23 cellular contexts compared by ENCODE assay signal in genomic region chr1:77068013-77068412, GRCh38.
A peak's percentile ranks its signal among the peaks of the same experiment; 100 is the strongest.
DNase-seq lines count a peak whose midpoint lies in the region; ATAC-seq, FAIRE-seq and TF ChIP-seq lines count a peak whose summit lies in the region.
"Had no signal": no experiment of that assay in that cellular context is flagged by ENCODE, and none has a peak within 500 bp of the region (broad histone marks: within the 10 kb centered on the region; RNA-seq: fewer than 3 reads in every experiment).

No MANE protein-coding gene starts in this region.

- POLR2A ChIA-PET in PC-3 (lab: Charles Lee; ENCODE audit: unreplicated experiment): interaction anchor here (0.7 kb wide), 1 partner anchor 15 kb away, joined by 8 read pairs; no protein-coding TSS in a partner anchor

- DNase-seq in DMS 273 treated with DMSO at 0.1 percent for 48 hours (lab: John Stamatoyannopoulos, UW) (peak; percentile 6), NCI-H146 (lab: John Stamatoyannopoulos, UW) (peak; percentile 55), PC-3 (peak; percentile 81), glutamatergic neuron (no peak), retina (no peak), left lobe of liver (ENCODE audit: low spot score) (no peak), D721Med (ENCODE audit: insufficient read length, low spot score) (no peak)
- DNase-seq in stimulated activated naive CD4-positive, alpha-beta T cell (lab: John Stamatoyannopoulos, UW): no peak
- DNase-seq: activated CD4-positive, alpha-beta T cell treated with anti-CD3 and anti-CD28 coated beads for 48 hours; erythroblast; gastrocnemius medialis; IMR-90; MG63; NCI-H1930; psoas muscle; RPMI8226; stimulated activated CD8-positive, alpha-beta memory T cell treated with anti-CD3 and anti-CD28 coated beads, Interleukin-4, amount 100 ng/mL, for 48 hours had no signal

- no peaks in the 10 kb centered on the region for H3K79me2 ChIP-seq in PC-3 (ENCODE audit: low read length)

- no peak overlapping the region for H3K4me2 ChIP-seq in PC-3 (ENCODE audit: low read length)
- H3K4me2 ChIP-seq: smooth muscle cell had no signal

- intact Hi-C loops in PC-3 (cut with micrococcal nuclease): no loop called here

- H3K36me3 ChIP-seq in PC-3 (ENCODE audit: low read depth, low read length): no peaks in the 10 kb centered on the region
- H3K36me3 ChIP-seq: gastrocnemius medialis, HAP-1, MG63 had no signal

- H3K4me3 Mint-ChIP-seq in glutamatergic neuron (ENCODE audit: unreplicated experiment): no peak overlapping the region
- H3K4me3 Mint-ChIP-seq: CD14-positive monocyte; dendritic cell treated with granulocyte-macrophage colony-stimulating factor and Interleukin-4, amounts not matched to agents 40 ng/mL and 50 ng/mL, for 4 days had no signal

- no peaks in the 10 kb centered on the region for H3K27me3 Mint-ChIP-seq in glutamatergic neuron (ENCODE audit: unreplicated experiment)

- no peaks in the 10 kb centered on the region for H3K27me3 ChIP-seq in PC-3 (ENCODE audit: low read length)
- H3K27me3 ChIP-seq: gastrocnemius medialis, MG63 had no signal

- no peak for TF ChIP-seq CTCF in PC-3 (conservative IDR thresholded peaks at IDR 0.05; ENCODE audit: low read depth, low read length)
- no peak for TF ChIP-seq CTCF in glutamatergic neuron (IDR thresholded peaks at IDR 0.05; ENCODE audit: partially characterized antibody, unreplicated experiment)
- no peak for TF ChIP-seq CTCF in D721Med (IDR thresholded peaks at IDR 0.05; ENCODE audit: insufficient read depth, missing control alignments)

- CTCF ChIA-PET in PC-3 (lab: Charles Lee): interaction anchor here (0.5 kb wide), 1 partner anchor 58 kb away, joined by 5 read pairs; no protein-coding TSS in a partner anchor

- 0 out of 2 replicates have a peak, but pooled peaks cover 5% of the 10 kb centered on the region for H3K4me1 ChIP-seq in PC-3 (ENCODE audit: insufficient read depth, low read length)
- H3K4me1 ChIP-seq: gastrocnemius medialis, HAP-1, psoas muscle had no signal

- no TSS peak for BruUV-seq in PC-3 (replicated peaks; lab: Mats Ljungman, UMichigan)

- H3K4me1 Mint-ChIP-seq in glutamatergic neuron (ENCODE audit: low read depth, unreplicated experiment): peaks cover 4% of the 10 kb centered on the region

- no peak overlapping the region for H3K27ac ChIP-seq in PC-3 (ENCODE audit: low read length)
- H3K27ac ChIP-seq: gastrocnemius medialis, psoas muscle had no signal

- no peak overlapping the region for H3K4me3 ChIP-seq in PC-3 (ENCODE audit: low read length)
- H3K4me3 ChIP-seq: gastrocnemius medialis, HAP-1, MG63, psoas muscle, smooth muscle cell had no signal

- no peaks in the 10 kb centered on the region for H4K20me1 ChIP-seq in PC-3 (ENCODE audit: low read length)

- H3K9ac ChIP-seq in PC-3 (ENCODE audit: low read length): no peak overlapping the region

- H3F3A ChIP-seq in PC-3 (ENCODE audit: low read length, unreplicated experiment): no peaks in the 10 kb centered on the region

- no peaks in the 10 kb centered on the region for H3K9me3 ChIP-seq in PC-3 (ENCODE audit: low read length)
- H3K9me3 ChIP-seq: gastrocnemius medialis, HAP-1, MG63, psoas muscle had no signal

- peaks cover under 1% of the 10 kb centered on the region for H3K36me3 Mint-ChIP-seq in glutamatergic neuron (ENCODE audit: unreplicated experiment)
- H3K36me3 Mint-ChIP-seq: CD14-positive monocyte had no signal

- no peaks in the 10 kb centered on the region for H3K9me3 Mint-ChIP-seq in glutamatergic neuron (ENCODE audit: unreplicated experiment)
- H3K9me3 Mint-ChIP-seq: dendritic cell treated with granulocyte-macrophage colony-stimulating factor and Interleukin-4, amounts not matched to agents 40 ng/mL and 50 ng/mL, for 4 days had no signal

- ATAC-seq in PC-3 (peak; percentile 100), left lobe of liver (no peak)
- ATAC-seq: gastrocnemius medialis, psoas muscle had no signal

- no peak for FAIRE-seq in D721Med (lab: Jason Lieb, UNC)
- FAIRE-seq: GM12891, urothelium cell line had no signal

- no peaks in the 10 kb centered on the region for H3K9me2 ChIP-seq in PC-3 (replicated peaks; ENCODE audit: low read length)

- peak overlapping the region; percentile 59 for H3K27ac Mint-ChIP-seq in glutamatergic neuron (ENCODE audit: unreplicated experiment)
- H3K27ac Mint-ChIP-seq: CD14-positive monocyte; dendritic cell treated with granulocyte-macrophage colony-stimulating factor and Interleukin-4, amounts not matched to agents 40 ng/mL and 50 ng/mL, for 4 days had no signal

- H2AFZ ChIP-seq in PC-3 (ENCODE audit: low read length): no peak overlapping the region

Comparison
In these comparisons a context has a peak if more than half of its experiments do, and no peak if none do; other contexts are left out.
1. DNase-seq: peak in DMS 273 treated with DMSO at 0.1 percent for 48 hours (single experiment), NCI-H146 (single experiment) and PC-3 (single experiment); none in glutamatergic neuron (single experiment), stimulated activated naive CD4-positive, alpha-beta T cell (0 of 6), retina (single experiment), left lobe of liver (single experiment) and D721Med (single experiment).